ENCODE assay signal across 26 cellular contexts in the genomic region with DNA sequence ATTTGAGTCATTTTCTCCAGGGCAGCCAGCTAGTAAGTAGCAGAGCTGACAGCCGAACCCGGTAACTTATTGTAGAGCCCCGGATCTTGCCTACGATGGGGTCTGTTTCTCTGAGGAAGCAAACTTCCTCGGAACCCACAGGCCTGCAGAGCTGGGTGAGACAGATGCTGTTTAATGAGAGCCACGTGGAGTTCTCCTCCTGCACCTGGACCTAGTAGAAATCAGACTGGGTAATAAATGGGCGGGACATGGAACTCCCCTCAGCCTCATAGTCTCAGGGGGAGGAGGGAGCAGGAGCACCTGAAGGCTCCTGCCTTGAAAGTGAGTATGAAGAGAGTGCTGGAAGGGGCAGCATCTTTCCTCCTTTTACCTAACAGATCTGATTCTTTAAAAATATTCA. TPM values are rescaled to one million over a fixed set of nuclear protein-coding genes. Genes with fewer than 3 reads are reported as not detected.
DNase-seq lines count a peak whose midpoint lies in the region; ATAC-seq and TF ChIP-seq lines count a peak whose summit lies in the region.
"Had no signal": no experiment of that assay in that cellular context is flagged by ENCODE, and none has a peak within 500 bp of the region (broad histone marks: within the 10 kb centered on the region; RNA-seq: fewer than 3 reads in every experiment).

A gene (plus strand): TSS at position 22 of the 400 bp plus-strand sequence. CDS start 1,057 bp downstream, outside the sequence.

- no peak for TF ChIP-seq CTCF in OCI-LY3 (IDR thresholded peaks at IDR 0.05; ENCODE audit: low read depth, low read length)
- TF ChIP-seq CTCF in glutamatergic neuron (IDR thresholded peaks at IDR 0.05; ENCODE audit: partially characterized antibody, unreplicated experiment), result no peak
- TF ChIP-seq CTCF in BE2C (IDR thresholded peaks at IDR 0.05; ENCODE audit: low read depth, low read length), result no peak

- H3K27me3 ChIP-seq in OCI-LY3 (ENCODE audit: low read depth, low read length) (no peaks in the 10 kb centered on the region), skeletal muscle tissue (ENCODE audit: control insufficient read depth in 3 of 3, insufficient read depth in 3 of 3, low read length in 3 of 3) (no peaks in the 10 kb centered on the region), BE2C (no peaks in the 10 kb centered on the region; the same call in 1 of the 2 replicates)
- H3K27me3 ChIP-seq: gastroesophageal sphincter, left lung, sigmoid colon, testis had no signal

- no peak within 1 kb of the TSS for H3K4me3 Mint-ChIP-seq in glutamatergic neuron (ENCODE audit: unreplicated experiment)
- H3K4me3 Mint-ChIP-seq in T-cell, result no peak within 1 kb of the TSS
- H3K4me3 Mint-ChIP-seq: activated naive CD8-positive, alpha-beta T cell treated with anti-CD3 and anti-CD28 coated beads for 36 hours; natural killer cell treated with Interleukin-12 subunit alpha and Interleukin-12 subunit beta and Interleukin-15 and Interleukin-18, amount 100 ng/mL, for 72 hours had no signal

- no peaks in the 10 kb centered on the region for H3K36me3 ChIP-seq in OCI-LY3 (replicated peaks; ENCODE audit: low read depth, low read length)
- no peaks in the 10 kb centered on the region for H3K36me3 ChIP-seq in skeletal muscle tissue (ENCODE audit: control insufficient read depth in 3 of 3, insufficient read depth in 3 of 3, low read length in 3 of 3)
- no peaks in the 10 kb centered on the region for H3K36me3 ChIP-seq in BE2C
- H3K36me3 ChIP-seq: gastroesophageal sphincter, left lung, sigmoid colon had no signal

- no peaks in the 10 kb centered on the region for H4K20me1 ChIP-seq in OCI-LY3 (ENCODE audit: insufficient read depth, low read length)

- H3K36me3 Mint-ChIP-seq in glutamatergic neuron (ENCODE audit: unreplicated experiment) (no peaks in the 10 kb centered on the region), T-cell (no peaks in the 10 kb centered on the region)
- H3K36me3 Mint-ChIP-seq: activated naive CD8-positive, alpha-beta T cell treated with anti-CD3 and anti-CD28 coated beads for 36 hours; natural killer cell treated with Interleukin-12 subunit alpha and Interleukin-12 subunit beta and Interleukin-15 and Interleukin-18, amount 100 ng/mL, for 72 hours had no signal

- H3K9me3 ChIP-seq in OCI-LY3 (ENCODE audit: insufficient read depth, low read length) (no peaks in the 10 kb centered on the region), skeletal muscle tissue (ENCODE audit: control insufficient read depth in 3 of 3, low read length in 3 of 3) (no peaks in the 10 kb centered on the region), BE2C (no peaks in the 10 kb centered on the region)
- H3K9me3 ChIP-seq: gastroesophageal sphincter, left lung, sigmoid colon, testis had no signal

- H3K4me3 ChIP-seq in OCI-LY3 (ENCODE audit: low read length), result no peak within 1 kb of the TSS
- H3K4me3 ChIP-seq in skeletal muscle tissue (ENCODE audit: low read length in 3 of 3), result no peak within 1 kb of the TSS
- H3K4me3 ChIP-seq in BE2C (ENCODE audit: low read depth, low read length), result no peak within 1 kb of the TSS
- H3K4me3 ChIP-seq: dorsolateral prefrontal cortex, left lung, sigmoid colon, testis had no signal

- CTCF ChIA-PET in T-cell (lab: Charles Lee), result no interaction called here

- H3K27ac Mint-ChIP-seq in glutamatergic neuron (ENCODE audit: unreplicated experiment) (peak within 1 kb of the TSS; percentile 92), T-cell (no peak within 1 kb of the TSS)
- H3K27ac Mint-ChIP-seq: activated naive CD8-positive, alpha-beta T cell treated with anti-CD3 and anti-CD28 coated beads for 36 hours; natural killer cell treated with Interleukin-12 subunit alpha and Interleukin-12 subunit beta and Interleukin-15 and Interleukin-18, amount 100 ng/mL, for 72 hours had no signal

- DNase-seq in DMS53 (lab: John Stamatoyannopoulos, UW), result peak; percentile 28
- DNase-seq in DMS53 treated with DMSO at 0.1 percent for 48 hours (lab: John Stamatoyannopoulos, UW; ENCODE audit: unreplicated experiment), result no peak
- DNase-seq in glutamatergic neuron, result no peak
- DNase-seq in T-cell, result no peak
- no peak for DNase-seq in BE2C
- no peak for DNase-seq in NOMO-1 treated with dmso at 0.1 percent for 144 hours (lab: John Stamatoyannopoulos, UW; ENCODE audit: unreplicated experiment)
- DNase-seq: 8988T; activated CD4-positive, alpha-beta T cell treated with anti-CD3 and anti-CD28 coated beads for 48 hours; activated effector memory CD4-positive, alpha-beta T cell treated with anti-CD3 and anti-CD28 coated beads, Interleukin-2, amount 50 U/mL, for 16 hours; activated naive CD8-positive, alpha-beta T cell treated with anti-CD3 and anti-CD28 coated beads for 36 hours; activated T-cell treated with anti-CD3 and anti-CD28 coated beads, Interleukin-2, amount 50 U/mL, for 1 hour; dorsolateral prefrontal cortex; left lung; NCI-H1694 treated with DMSO at 0.1 percent for 48 hours; sigmoid colon; stimulated activated naive CD8-positive, alpha-beta T cell treated with anti-CD3 and anti-CD28 coated beads, Interleukin-15, Interleukin-2, amounts not matched to agents 100 U/mL and 50 U/mL, for 24 hours; testis had no signal

- POLR2A ChIA-PET in T-cell (lab: Charles Lee), result no interaction called here

- ATAC-seq in T-cell (replicated peaks in 1 of 4), result no peak
- ATAC-seq: gastroesophageal sphincter; stimulated activated naive CD8-positive, alpha-beta T cell treated with anti-CD3 and anti-CD28 coated beads, Interleukin-15, Interleukin-2, amounts not matched to agents 100 U/mL and 50 U/mL, for 24 hours had no signal

- no peaks in the 10 kb centered on the region for H3K79me2 ChIP-seq in OCI-LY3 (ENCODE audit: low read length)
- H3K79me2 ChIP-seq: parathyroid adenoma had no signal

- H3K4me1 Mint-ChIP-seq in glutamatergic neuron (ENCODE audit: low read depth, unreplicated experiment) (peaks cover 27% of the 10 kb centered on the region), T-cell (no peaks in the 10 kb centered on the region)
- H3K4me1 Mint-ChIP-seq: activated naive CD8-positive, alpha-beta T cell treated with anti-CD3 and anti-CD28 coated beads for 36 hours had no signal

- H3K27me3 Mint-ChIP-seq in glutamatergic neuron (ENCODE audit: unreplicated experiment) (peaks cover 7% of the 10 kb centered on the region), T-cell (peaks cover 6 to 15% of the 10 kb centered on the region in 2 donors)

- no peak within 1 kb of the TSS for H3K4me2 ChIP-seq in OCI-LY3 (ENCODE audit: low read length)

- no peak within 1 kb of the TSS for H3K27ac ChIP-seq in OCI-LY3 (ENCODE audit: low read length)
- H3K27ac ChIP-seq in skeletal muscle tissue (ENCODE audit: low read depth, low read length), result peak within 1 kb of the TSS; percentile 47
- H3K27ac ChIP-seq: left lung, parathyroid adenoma, RWPE1 had no signal

- H2AFZ ChIP-seq in OCI-LY3 (ENCODE audit: low read depth, low read length), result peak within 1 kb of the TSS; percentile 38; the same call in 1 of the 2 replicates
- H2AFZ ChIP-seq: parathyroid adenoma had no signal

- H3K9ac ChIP-seq in OCI-LY3 (ENCODE audit: low read length) (no peak within 1 kb of the TSS), skeletal muscle tissue (ENCODE audit: low read depth in 1 of 3, low read length in 3 of 3) (no peak within 1 kb of the TSS)
- H3K9ac ChIP-seq: parathyroid adenoma had no signal

- H3K4me1 ChIP-seq in OCI-LY3 (ENCODE audit: low read length) (peaks cover 7% of the 10 kb centered on the region), skeletal muscle tissue (ENCODE audit: control insufficient read depth in 3 of 3, insufficient read depth in 3 of 3, low read length in 3 of 3) (peaks cover 2 to 3% (median 2%) of the 10 kb centered on the region in 3 donors), BE2C (no peaks in the 10 kb centered on the region)
- H3K4me1 ChIP-seq: left lung, parathyroid adenoma, testis had no signal

- H3K9me3 Mint-ChIP-seq in glutamatergic neuron (ENCODE audit: unreplicated experiment) (peaks cover 3% of the 10 kb centered on the region), T-cell (no peaks in the 10 kb centered on the region)
- H3K9me3 Mint-ChIP-seq: activated naive CD8-positive, alpha-beta T cell treated with anti-CD3 and anti-CD28 coated beads for 36 hours; natural killer cell treated with Interleukin-12 subunit alpha and Interleukin-12 subunit beta and Interleukin-15 and Interleukin-18, amount 100 ng/mL, for 72 hours had no signal

RNA-seq across cellular contexts. Expression of the gene that starts here (rescaled TPM):
- not detected for total RNA-seq in glutamatergic neuron (ENCODE audit: unreplicated experiment)
- not detected for total RNA-seq in skeletal muscle tissue
- total RNA-seq in T-cell, result not detected
- not detected for polyA plus RNA-seq in BE2C (2012; ENCODE audit: insufficient read depth, insufficient read length, low read depth)
- total RNA-seq: activated CD8-positive, alpha-beta memory T cell treated with anti-CD3 and anti-CD28 coated beads for 36 hours; activated naive CD8-positive, alpha-beta T cell treated with anti-CD3 and anti-CD28 coated beads for 36 hours; dorsolateral prefrontal cortex; gastroesophageal sphincter; left lung; LHCN-M2; natural killer cell treated with Interleukin-12 subunit alpha and Interleukin-12 subunit beta and Interleukin-15 and Interleukin-18, amount 100 ng/mL, for 72 hours; sigmoid colon; T-helper 2 cell treated with Interferon-gamma antibody and Interleukin-4, amounts not matched to agents 100 ng/mL and 5 ng/mL, for 36 hours; testis had no signal
- polyA plus RNA-seq: sigmoid colon had no signal
